In the genomic region with DNA sequence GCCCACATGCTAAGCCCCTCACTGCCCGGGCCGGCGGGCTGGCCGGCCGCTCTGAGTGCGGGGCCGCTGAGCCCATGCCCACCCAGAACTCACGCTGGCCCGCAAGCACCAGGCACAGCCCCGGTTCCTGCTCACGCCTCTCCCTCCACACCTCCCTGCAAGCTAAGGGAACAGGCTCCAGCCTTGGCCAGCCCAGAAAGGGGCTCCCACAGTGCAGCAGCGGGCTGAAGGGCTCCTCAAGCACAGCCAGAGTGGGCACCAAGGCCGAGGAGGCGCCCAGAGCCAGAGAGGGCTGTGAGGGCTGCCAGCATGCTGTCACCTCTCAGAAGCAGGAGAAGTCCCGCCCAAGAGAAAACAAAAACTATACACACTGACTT, we compare ENCODE assay signal across 1 cellular context. TPM values are rescaled to one million over a fixed set of nuclear protein-coding genes. Genes with fewer than 3 reads are reported as not detected.
A peak's percentile ranks its signal among the peaks of the same experiment; 100 is the strongest.
DNase-seq lines count a peak whose midpoint lies in the region; TF ChIP-seq lines count a peak whose summit lies in the region.
"Not testable (repeated sequence)": the region's sequence is repeated elsewhere in the genome, so short reads cannot be mapped to it uniquely, and the experiment has no call there.

No MANE protein-coding gene starts in this region.

- H3K4me1 Mint-ChIP-seq in osteocyte (ENCODE audit: unreplicated experiment) = not testable (repeated sequence)

- not testable (repeated sequence) for TF ChIP-seq CTCF in osteocyte (IDR thresholded peaks at IDR 0.05)

- not testable (repeated sequence) for H3K9me3 Mint-ChIP-seq in osteocyte (ENCODE audit: unreplicated experiment)

- peak; percentile 74 for DNase-seq in osteocyte (ENCODE audit: extremely low spot score, unreplicated experiment)

- not testable (repeated sequence) for H3K27ac Mint-ChIP-seq in osteocyte (ENCODE audit: unreplicated experiment)

- H3K27me3 Mint-ChIP-seq in osteocyte (ENCODE audit: unreplicated experiment) = peaks cover 22% of the 10 kb centered on the region

- not testable (repeated sequence) for H3K4me3 Mint-ChIP-seq in osteocyte (ENCODE audit: unreplicated experiment)

- not testable (repeated sequence) for H3K36me3 Mint-ChIP-seq in osteocyte (ENCODE audit: unreplicated experiment)

RNA-seq across cellular contexts. Expression of a gene that starts 44.6 kb away (rescaled TPM):
- 9.9 and 10.0 TPM in 2 replicates for total RNA-seq in osteocyte
